In the genomic region with DNA sequence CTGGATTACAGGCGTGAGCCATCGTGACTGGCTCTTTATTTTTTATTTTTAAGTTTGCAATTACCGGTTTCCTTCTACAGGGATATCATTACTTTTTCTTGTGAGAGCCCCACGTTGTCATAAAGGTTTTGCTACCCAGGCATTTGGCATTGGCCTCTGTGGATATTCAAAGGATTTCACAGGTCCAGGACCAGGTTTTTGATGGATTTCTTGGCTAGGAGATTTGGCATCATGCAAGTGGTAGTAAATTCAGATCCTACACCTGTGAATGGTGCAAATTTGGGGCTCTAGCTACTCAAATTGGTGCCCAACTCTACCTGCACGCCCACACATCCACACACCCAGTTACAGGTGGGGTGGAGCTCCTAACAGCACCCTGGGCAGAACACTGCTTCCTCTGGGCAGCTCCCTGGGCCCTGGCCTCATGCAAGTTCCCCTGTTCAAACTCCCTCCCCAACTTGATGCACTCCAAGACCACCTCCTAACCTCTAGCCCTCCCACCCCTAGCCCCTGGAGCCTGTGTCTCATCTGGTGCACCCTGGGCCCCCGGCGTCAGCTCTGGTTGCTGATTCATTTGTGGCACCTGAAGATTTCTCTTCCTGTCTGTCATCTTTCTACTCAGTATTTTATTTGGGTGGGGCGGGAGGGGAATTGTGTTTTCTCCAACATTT, we compare ENCODE assay signal across 18 cellular contexts. TPM values are rescaled to one million over a fixed set of nuclear protein-coding genes. Genes with fewer than 3 reads are reported as not detected.
"Had no signal": no experiment of that assay in that cellular context is flagged by ENCODE, and none has a peak within 500 bp of the region (broad histone marks: within the 10 kb centered on the region; RNA-seq: fewer than 3 reads in every experiment).

No MANE protein-coding gene starts in this region.

- H3K27ac ChIP-seq: ovary, tibial artery had no signal

- DNase-seq: activated CD4-positive, CD25-positive, alpha-beta regulatory T cell; activated CD8-positive, alpha-beta memory T cell treated with anti-CD3 and anti-CD28 coated beads, Interleukin-2, amount 50 U/mL, for 48 hours; activated naive CD4-positive, alpha-beta T cell treated with anti-CD3 and anti-CD28 coated beads, Interleukin-2, amount 10 ng/mL, durations not matched to agents 7 days and 5 days; central memory CD4-positive, alpha-beta T cell; dermis blood vessel endothelial cell; hypothalamus; mesendoderm; ovary; SHP77 treated with DMSO at 0.1 percent for 48 hours; stimulated activated CD4-positive, alpha-beta T cell treated with anti-CD3 and anti-CD28 coated beads, Interleukin-4, amount 100 ng/mL, for 4 hours had no signal

- H3K9me3 ChIP-seq: ovary, tibial artery had no signal

- H3K36me3 ChIP-seq: ovary, tibial artery had no signal

- H3K4me3 ChIP-seq: ovary, tibial artery had no signal

- FAIRE-seq: TTC549 had no signal

- H3K4me1 ChIP-seq: tibial artery had no signal

RNA-seq across cellular contexts. Expression of gene MRGPRD, which starts 9.3 kb away (rescaled TPM):
- total RNA-seq: activated T-helper 1 cell treated with anti-CD3 and anti-CD28 coated beads, Interleukin-12 subunit alpha, Interleukin-12 subunit beta, Interleukin-2, Interleukin-4 antibody, amounts not matched to agents 30 ng/mL and 10 ng/mL and 1 ng/mL, durations not matched to agents 14 hours and 24 hours and 36 hours; dermis blood vessel endothelial cell; glomerular endothelial cell; ovary; renal cortical epithelial cell; skeletal muscle tissue had no signal
- polyA plus RNA-seq: esophagus, neural cell, ovary had no signal

RNA-seq across cellular contexts. Expression of gene MRGPRF, which starts 23.0 kb away (rescaled TPM):
- total RNA-seq: activated T-helper 1 cell treated with anti-CD3 and anti-CD28 coated beads, Interleukin-12 subunit alpha, Interleukin-12 subunit beta, Interleukin-2, Interleukin-4 antibody, amounts not matched to agents 30 ng/mL and 10 ng/mL and 1 ng/mL, durations not matched to agents 14 hours and 24 hours and 36 hours; glomerular endothelial cell had no signal
- polyA plus RNA-seq: neural cell had no signal
